ENCODE assay signal across 1 cellular context in the genomic region with DNA sequence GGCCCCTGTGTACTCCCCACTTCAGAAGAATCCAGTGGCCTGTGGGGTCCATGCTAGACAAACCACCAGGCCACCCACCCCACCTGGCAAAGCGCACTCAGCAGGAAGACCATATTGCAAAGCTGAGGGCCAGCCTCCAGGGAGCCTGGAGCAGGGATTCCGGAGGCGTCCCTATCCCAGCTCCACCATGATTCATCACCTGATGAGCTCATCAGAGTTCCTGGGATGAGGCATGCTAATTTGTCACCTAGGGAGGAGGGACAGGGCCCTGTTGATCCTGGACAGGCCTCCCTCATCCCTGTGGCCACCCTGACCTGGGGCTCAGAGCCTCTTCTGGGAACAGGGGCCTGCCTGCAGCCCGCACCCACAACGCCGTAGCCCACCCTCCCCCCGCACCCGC.
A peak's percentile ranks its signal among the peaks of the same experiment; 100 is the strongest.
TF ChIP-seq lines count a peak whose summit lies in the region.

No MANE protein-coding gene starts in this region.

TF ChIP-seq in K562, 482 proteins besides CTCF, POLR2A, EP300 and RAD21 (continued from another document):
- TF ChIP-seq, protein P1, sequence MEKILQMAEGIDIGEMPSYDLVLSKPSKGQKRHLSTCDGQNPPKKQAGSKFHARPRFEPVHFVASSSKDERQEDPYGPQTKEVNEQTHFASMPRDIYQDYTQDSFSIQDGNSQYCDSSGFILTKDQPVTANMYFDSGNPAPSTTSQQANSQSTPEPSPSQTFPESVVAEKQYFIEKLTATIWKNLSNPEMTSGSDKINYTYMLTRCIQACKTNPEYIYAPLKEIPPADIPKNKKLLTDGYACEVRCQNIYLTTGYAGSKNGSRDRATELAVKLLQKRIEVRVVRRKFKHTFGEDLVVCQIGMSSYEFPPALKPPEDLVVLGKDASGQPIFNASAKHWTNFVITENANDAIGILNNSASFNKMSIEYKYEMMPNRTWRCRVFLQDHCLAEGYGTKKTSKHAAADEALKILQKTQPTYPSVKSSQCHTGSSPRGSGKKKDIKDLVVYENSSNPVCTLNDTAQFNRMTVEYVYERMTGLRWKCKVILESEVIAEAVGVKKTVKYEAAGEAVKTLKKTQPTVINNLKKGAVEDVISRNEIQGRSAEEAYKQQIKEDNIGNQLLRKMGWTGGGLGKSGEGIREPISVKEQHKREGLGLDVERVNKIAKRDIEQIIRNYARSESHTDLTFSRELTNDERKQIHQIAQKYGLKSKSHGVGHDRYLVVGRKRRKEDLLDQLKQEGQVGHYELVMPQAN (IDR thresholded peaks at IDR 0.05; ENCODE audit: borderline replicate concordance) = no peak
- TF ChIP-seq ZNF121 (CRISPR knock-in tag; conservative IDR thresholded peaks at IDR 0.05) (no peak), SP2 (IDR thresholded peaks at IDR 0.05; ENCODE audit: extremely low read depth, low read depth, low read length, poor library complexity, severe bottlenecking) (no peak), FOSL1 (tag; conservative IDR thresholded peaks at IDR 0.05) (peak; percentile 82), JUND (IDR thresholded peaks at IDR 0.05; ENCODE audit: borderline replicate concordance, low read depth, low read length) (peak; percentile 75; the same call in 1 of the 2 replicates), JUND (tag; IDR thresholded peaks at IDR 0.05; ENCODE audit: borderline replicate concordance, low read depth, low read length) (no peak; the same call in 2 of the 3 replicates)
